Comparison of ENCODE assay signal across 24 cellular contexts in genomic region chr7:37524056-37524455, GRCh38.
"Had no signal": no experiment of that assay in that cellular context is flagged by ENCODE, and none has a peak within 500 bp of the region (broad histone marks: within the 10 kb centered on the region; RNA-seq: fewer than 3 reads in every experiment).

No MANE protein-coding gene starts in this region.

- H3K4me3 ChIP-seq: cardiac muscle cell, coronary artery, dorsolateral prefrontal cortex, esophagus squamous epithelium had no signal

- H3K27me3 ChIP-seq: brain microvascular endothelial cell, cardiac muscle cell, dorsolateral prefrontal cortex, esophagus squamous epithelium had no signal

- H3K36me3 ChIP-seq: brain microvascular endothelial cell, cardiac muscle cell, esophagus squamous epithelium had no signal

- DNase-seq: activated CD4-positive, alpha-beta memory T cell treated with anti-CD3 and anti-CD28 coated beads, Interleukin-2, amount 10 ng/mL, durations not matched to agents 7 days and 5 days; activated CD4-positive, alpha-beta T cell treated with anti-CD3 and anti-CD28 coated beads for 1 hour; activated CD4-positive, alpha-beta T cell treated with anti-CD3 and anti-CD28 coated beads for 4 hours; activated CD4-positive, alpha-beta T cell treated with anti-CD3 and anti-CD28 coated beads, Interleukin-2, amount 10 ng/mL, durations not matched to agents 7 days and 5 days; activated CD4-positive, alpha-beta T cell treated with anti-CD3 and anti-CD28 coated beads, Interleukin-2, amount 50 U/mL, for 4 hours; activated effector memory CD4-positive, alpha-beta T cell treated with Interleukin-2 at 50 U/mL for 16 hours; activated gamma-delta T cell treated with Interleukin-2 at 50 U/mL for 16 hours; activated naive CD4-positive, alpha-beta T cell treated with anti-CD3 and anti-CD28 coated beads, Interleukin-2, amount 50 U/mL, for 16 hours; activated naive CD4-positive, alpha-beta T cell treated with Interleukin-2 at 50 U/mL for 16 hours; activated T-cell treated with anti-CD3 and anti-CD28 coated beads, Interleukin-2, amount 50 U/mL, for 4 hours; amniotic stem cell; brain microvascular endothelial cell; dorsolateral prefrontal cortex; effector memory CD4-positive, alpha-beta T cell; endodermal cell; esophagus squamous epithelium; head of caudate nucleus; T-helper 2 cell had no signal

- H3K27ac ChIP-seq: brain microvascular endothelial cell, cardiac muscle cell, coronary artery, dorsolateral prefrontal cortex, esophagus squamous epithelium had no signal

- FAIRE-seq: astrocyte, frontal cortex had no signal

- H3K4me1 ChIP-seq: esophagus squamous epithelium had no signal

- H3K9me3 ChIP-seq: esophagus squamous epithelium had no signal

- ATAC-seq: activated T-cell treated with anti-CD3 and anti-CD28 coated beads, Interleukin-2, amount 50 U/mL, for 4 hours; activated T-helper 17 cell treated with anti-CD3 and anti-CD28 coated beads, Interleukin-2, amount 50 U/mL, for 72 hours; WTC11 had no signal
